8 cellular contexts compared by ENCODE assay signal in the genomic region with DNA sequence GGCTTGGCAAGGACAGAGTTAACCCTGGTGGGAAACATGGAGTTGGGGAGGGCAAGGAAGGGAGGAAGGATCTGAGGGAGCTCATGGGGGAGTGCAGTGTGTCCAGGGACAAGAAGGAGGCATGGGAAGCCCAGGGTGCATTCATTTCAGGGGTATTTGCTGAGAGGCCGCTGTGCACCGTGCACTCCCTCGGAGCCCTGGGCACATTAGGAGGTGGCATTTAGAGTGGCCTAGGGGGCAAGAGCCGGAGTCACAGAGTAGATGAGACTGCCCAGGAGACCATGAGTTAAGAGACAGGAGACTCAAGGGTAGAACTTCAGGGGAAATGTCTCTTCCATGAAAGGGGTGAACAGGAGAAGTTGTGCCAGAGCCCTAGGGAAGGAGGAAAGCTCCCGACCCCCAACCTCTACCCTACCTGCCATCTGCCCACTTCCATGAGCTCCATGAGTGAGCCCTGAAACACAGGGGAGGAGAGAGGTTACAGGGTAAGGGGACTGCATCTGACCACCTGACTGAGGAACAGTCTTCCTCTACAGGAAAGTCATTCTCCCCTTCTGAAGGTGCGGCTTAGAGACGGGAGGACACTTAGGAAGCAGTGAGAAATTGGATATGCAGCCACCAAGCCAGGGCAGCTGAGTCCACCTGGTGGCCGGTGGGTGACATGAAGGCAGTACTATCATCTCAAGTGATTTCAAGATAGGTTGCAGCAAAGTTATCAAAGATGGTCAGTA. TPM values are rescaled to one million over a fixed set of nuclear protein-coding genes. Genes with fewer than 3 reads are reported as not detected.
DNase-seq lines count a peak whose midpoint lies in the region; ATAC-seq and TF ChIP-seq lines count a peak whose summit lies in the region.

No MANE protein-coding gene starts in this region.

- H4K20me1 ChIP-seq in BLaER1, result no peaks in the 10 kb centered on the region

- no peaks in the 10 kb centered on the region for H3K36me3 Mint-ChIP-seq in activated CD4-positive, alpha-beta memory T cell treated with anti-CD3 and anti-CD28 coated beads, Interleukin-2, amount 10 ng/mL, durations not matched to agents 7 days and 5 days (ENCODE audit: low read depth)

- peaks cover 9% of the 10 kb centered on the region for H3K9me3 ChIP-seq in BLaER1

- peaks cover 14% of the 10 kb centered on the region; the same call in 1 of the 2 replicates for H3K4me1 ChIP-seq in BLaER1

- no peaks in the 10 kb centered on the region for H3K9me3 Mint-ChIP-seq in activated CD4-positive, alpha-beta memory T cell treated with anti-CD3 and anti-CD28 coated beads, Interleukin-2, amount 10 ng/mL, durations not matched to agents 7 days and 5 days

- no peak overlapping the region for H3K4me3 Mint-ChIP-seq in activated CD4-positive, alpha-beta memory T cell treated with anti-CD3 and anti-CD28 coated beads, Interleukin-2, amount 10 ng/mL, durations not matched to agents 7 days and 5 days

- H3K4me1 Mint-ChIP-seq in activated CD4-positive, alpha-beta memory T cell treated with anti-CD3 and anti-CD28 coated beads, Interleukin-2, amount 10 ng/mL, durations not matched to agents 7 days and 5 days, result no peaks in the 10 kb centered on the region

- no peak overlapping the region for H3K27ac Mint-ChIP-seq in activated CD4-positive, alpha-beta memory T cell treated with anti-CD3 and anti-CD28 coated beads, Interleukin-2, amount 10 ng/mL, durations not matched to agents 7 days and 5 days

- H3K27me3 Mint-ChIP-seq in activated CD4-positive, alpha-beta memory T cell treated with anti-CD3 and anti-CD28 coated beads, Interleukin-2, amount 10 ng/mL, durations not matched to agents 7 days and 5 days, result peaks cover 4% of the 10 kb centered on the region

- H3K4me3 ChIP-seq in BLaER1, result no peak overlapping the region

- peak; percentile 72 for DNase-seq in H4 (ENCODE audit: low spot score)
- peak; percentile 45 to 63 for DNase-seq in NCI-H446 (lab: John Stamatoyannopoulos, UW)
- DNase-seq in activated CD4-positive, alpha-beta memory T cell treated with anti-CD3 and anti-CD28 coated beads, Interleukin-2, amount 10 ng/mL, durations not matched to agents 7 days and 5 days, result peak; percentile 46
- DNase-seq in erythroblast (lab: John Stamatoyannopoulos, UW), result peak; percentile 7 to 27
- DNase-seq in myocyte (ENCODE audit: low read depth), result peak; percentile 67
- DNase-seq in superior temporal gyrus (ENCODE audit: extremely low spot score), result peak; percentile 68

- no peak overlapping the region for H3K9ac ChIP-seq in BLaER1

- no peaks in the 10 kb centered on the region for H3K36me3 ChIP-seq in BLaER1

- CTCF ChIA-PET in activated CD4-positive, alpha-beta memory T cell treated with anti-CD3 and anti-CD28 coated beads, Interleukin-2, amount 10 ng/mL, durations not matched to agents 7 days and 5 days (lab: Charles Lee), result interaction anchor here (0.8 to 1.6 kb wide), 5 partner anchors 132 to 674 kb away, joined by 3 to 6 read pairs (median 3); no protein-coding TSS in a partner anchor

- peak overlapping the region; percentile 19; the same call in 1 of the 2 replicates for H3K4me2 ChIP-seq in BLaER1

- no peak overlapping the region for H3K27ac ChIP-seq in BLaER1

- ATAC-seq in GM19324 (IDR thresholded peaks at IDR 0.05; ENCODE audit: low FRiP score, unreplicated experiment), result no peak

- POLR2A ChIA-PET in activated CD4-positive, alpha-beta memory T cell treated with anti-CD3 and anti-CD28 coated beads, Interleukin-2, amount 10 ng/mL, durations not matched to agents 7 days and 5 days (lab: Charles Lee), result no interaction called here

- no peak for TF ChIP-seq POLR2A in erythroblast (IDR thresholded peaks at IDR 0.05; ENCODE audit: low read length)

- H3K27me3 ChIP-seq in BLaER1, result no peaks in the 10 kb centered on the region

RNA-seq across cellular contexts. Expression of a gene that starts 58.5 kb away (rescaled TPM):
- 184 and 217 TPM in 2 replicates for total RNA-seq in H4 (2014; rRNA removed; shearing (Covaris generic))
- 10 to 100 TPM; 42.6 to 44.0 TPM for total RNA-seq in activated CD4-positive, alpha-beta memory T cell treated with anti-CD3 and anti-CD28 coated beads, Interleukin-2, amount 10 ng/mL, durations not matched to agents 7 days and 5 days
- 209 and 245 TPM in 2 replicates for total RNA-seq in myocyte
- 104 TPM for polyA plus RNA-seq in myocyte (2012)

Comparison
In these comparisons a context has a peak if more than half of its experiments do, and no peak if none do; other contexts are left out.
1. DNase-seq: peak in every context shown above with its lines; median percentile 72 in H4; 68 in superior temporal gyrus; 67 in myocyte; 54 in NCI-H446; 46 in activated CD4-positive, alpha-beta memory T cell treated with anti-CD3 and anti-CD28 coated beads, Interleukin-2, amount 10 ng/mL, durations not matched to agents 7 days and 5 days; 17 in erythroblast.